ENCODE assay signal across 12 cellular contexts in the genomic region with DNA sequence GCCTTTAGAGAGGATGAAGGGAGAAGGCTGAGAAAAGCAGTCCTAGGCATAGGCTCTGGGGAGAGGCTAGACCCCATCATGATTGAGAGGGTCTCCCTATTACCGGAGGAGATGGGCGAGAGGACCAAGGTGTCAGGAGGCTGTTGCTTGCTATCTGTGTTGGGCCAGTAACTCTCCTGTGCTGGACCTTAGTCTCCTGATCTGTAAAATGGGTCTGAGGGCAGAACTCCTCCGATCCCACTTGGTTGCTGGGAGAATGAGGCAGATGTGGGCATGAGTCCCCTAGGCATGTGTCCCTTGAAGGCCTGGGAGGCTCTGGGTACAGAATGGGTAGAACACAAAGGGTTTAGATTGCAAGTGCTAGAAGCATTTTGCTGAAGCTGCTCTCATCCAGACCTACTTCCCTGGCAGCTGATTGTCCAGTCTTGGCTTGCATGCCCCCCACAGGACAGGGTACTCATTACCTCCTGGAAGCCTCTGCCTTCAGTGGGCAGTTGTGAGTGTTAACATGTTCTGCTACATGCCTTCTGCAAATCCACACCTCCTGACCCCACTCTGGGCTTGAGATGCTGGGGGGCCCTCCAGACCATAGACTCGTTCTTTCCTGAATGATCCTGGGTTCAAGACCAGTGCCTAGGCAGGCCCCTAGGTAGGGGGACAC. TPM values are rescaled to one million over a fixed set of nuclear protein-coding genes. Genes with fewer than 3 reads are reported as not detected.
A peak's percentile ranks its signal among the peaks of the same experiment; 100 is the strongest.
DNase-seq lines count a peak whose midpoint lies in the region; ATAC-seq, FAIRE-seq and TF ChIP-seq lines count a peak whose summit lies in the region.
"Had no signal": no experiment of that assay in that cellular context is flagged by ENCODE, and none has a peak within 500 bp of the region (broad histone marks: within the 10 kb centered on the region; RNA-seq: fewer than 3 reads in every experiment).

No MANE protein-coding gene starts in this region.

- no peak overlapping the region for H3K23ac ChIP-seq in H1 (ENCODE audit: insufficient read length)

- peaks cover 29 to 44% of the 10 kb centered on the region in 2 experiments for H4K20me1 ChIP-seq in H1 (replicated peaks in 1 of 2; ENCODE audit: control insufficient read depth in 1 of 2, insufficient read depth in 2 of 2, low read length in 2 of 2)

- TF ChIP-seq POLR2A in H1 (IDR thresholded peaks at IDR 0.05; ENCODE audit: control extremely low read depth in 1 of 2, low read depth in 2 of 2, low read length in 2 of 2) = no peak

- H4K5ac ChIP-seq in H1 (ENCODE audit: insufficient read length, low read depth, low read length) = no peak overlapping the region

- H2BK12ac ChIP-seq in H1 (ENCODE audit: low read depth, low read length) = peak overlapping the region; percentile 64

- no peak overlapping the region for H3K4ac ChIP-seq in H1 (replicated peaks; ENCODE audit: insufficient read length, low read depth, low read length)

- 87% methylated on average over 4 of the region's 4 CpGs; no CpG with 5 or more reads in 1 of the 2 experiments for WGBS in H1 (ENCODE audit: extremely low coverage in 1 of 2, insufficient coverage in 1 of 2, insufficient read length in 1 of 2, insufficient replicate concordance in 2 of 2, low coverage in 1 of 2, low lambda C conversion rate in 2 of 2, missing lambda C conversion rate in 1 of 2), 2 experiments
- 93 to 97% methylated on average over 4 of the region's 4 CpGs for WGBS in aorta, 2 donors

- no peak overlapping the region for H3K56ac ChIP-seq in H1 (replicated peaks; ENCODE audit: insufficient read length, low read depth, low read length)

- H3K4me3 ChIP-seq in right atrium auricular region (peak overlapping the region in 1 of 2 donors; percentile 2), H1 (ENCODE audit: extremely low read depth in 1 of 4, insufficient read depth in 2 of 4, low read depth in 3 of 4, low read length in 4 of 4) (no peak overlapping the region), aorta (ENCODE audit: low read length in 2 of 2) (no peak overlapping the region)

- FAIRE-seq in H1 (lab: Jason Lieb, UNC) = no peak

- no peak for TF ChIP-seq EP300 in H1 (IDR thresholded peaks at IDR 0.05; ENCODE audit: borderline replicate concordance in 1 of 2, low read depth in 2 of 2, low read length in 2 of 2)

- H3K9me3 ChIP-seq in right atrium auricular region (no peaks in the 10 kb centered on the region), H1 (ENCODE audit: insufficient read depth in 2 of 2, low read depth in 1 of 2, low read length in 1 of 2) (no peaks in the 10 kb centered on the region), aorta (ENCODE audit: control insufficient read depth, low read length) (no peaks in the 10 kb centered on the region)

- peak overlapping the region in 1 of 2 experiments; percentile 90; a peak in 1 of 4 replicates for H3K4me2 ChIP-seq in H1 (ENCODE audit: insufficient read depth in 1 of 2, low read depth in 2 of 2, low read length in 2 of 2)

- H4K8ac ChIP-seq in H1 (ENCODE audit: extremely low read depth, insufficient read depth, low read length) = no peak overlapping the region

- H3K18ac ChIP-seq in H1 (ENCODE audit: extremely low read depth, low read length) = 0 out of 2 replicates have a peak overlapping the region, but pooled peaks have one; percentile 29

- peaks cover 27 to 87% of the 10 kb centered on the region in 2 experiments for H3K79me2 ChIP-seq in H1 (ENCODE audit: control insufficient read depth in 1 of 2, insufficient read depth in 2 of 2, low read length in 2 of 2)

- CTCF ChIA-PET in H1 (lab: Charles Lee; ENCODE audit: partially characterized antibody) = interaction anchor here (0.9 to 3.7 kb wide), 8 partner anchors 15 to 130 kb away, joined by 3 to 34 read pairs (median 6); no protein-coding TSS in a partner anchor

- peaks cover 21% of the 10 kb centered on the region; the same call in 1 of the 2 replicates for H3K23me2 ChIP-seq in H1 (ENCODE audit: low read depth, low read length)

- no peak overlapping the region; a peak in 1 of 7 replicates for H3K9ac ChIP-seq in H1 (replicated peaks in 1 of 4; ENCODE audit: extremely low read depth in 1 of 4, low read depth in 3 of 4, low read length in 3 of 4)

- no peak overlapping the region for H2BK120ac ChIP-seq in H1 (replicated peaks; ENCODE audit: low read depth, low read length)

- no peaks in the 10 kb centered on the region for H3K36me3 Mint-ChIP-seq in nephron progenitor cell (ENCODE audit: low read depth)

- H3K4me3 Mint-ChIP-seq in nephron progenitor cell = peak overlapping the region; percentile 98
- H3K4me3 Mint-ChIP-seq: stimulated activated naive CD8-positive, alpha-beta T cell treated with anti-CD3 and anti-CD28 coated beads, Interleukin-15, amount 100 ng/mL, for 72 hours had no signal

- no peak overlapping the region for H4K91ac ChIP-seq in H1 (replicated peaks; ENCODE audit: insufficient read length, low read length)

- ATAC-seq in left cardiac atrium (no peak), aorta (ENCODE audit: low FRiP score) (no peak), GM21717 (IDR thresholded peaks at IDR 0.05; ENCODE audit: unreplicated experiment) (no peak)
- ATAC-seq: sciatic nerve; stimulated activated naive CD8-positive, alpha-beta T cell treated with anti-CD3 and anti-CD28 coated beads, Interleukin-15, amount 100 ng/mL, for 72 hours had no signal

- H2AFZ ChIP-seq in H1 (ENCODE audit: low read length) = no peak overlapping the region

- H3K27ac Mint-ChIP-seq in nephron progenitor cell = peak overlapping the region; percentile 49
- H3K27ac Mint-ChIP-seq: stimulated activated naive CD8-positive, alpha-beta T cell treated with anti-CD3 and anti-CD28 coated beads, Interleukin-15, amount 100 ng/mL, for 72 hours had no signal

- DNase-seq in right atrium auricular region (ENCODE audit: low spot score) (no peak), left cardiac atrium (no peak), H1 (ENCODE audit: low read depth in 1 of 2, low spot score in 2 of 2) (no peak), nephron progenitor cell (no peak), dedifferentiated amniotic fluid mesenchymal stem cell (ENCODE audit: extremely low spot score) (no peak), T-helper 9 cell (no peak), aorta (no peak)
- DNase-seq: activated gamma-delta T cell treated with Interleukin-2 at 50 U/mL for 16 hours; NCI-H524 treated with DMSO at 0.1 percent for 48 hours; stimulated activated naive CD8-positive, alpha-beta T cell treated with anti-CD3 and anti-CD28 coated beads, Interleukin-15, amount 100 ng/mL, for 72 hours had no signal

- peaks cover 70% of the 10 kb centered on the region for H3K4me1 Mint-ChIP-seq in nephron progenitor cell

- POLR2A ChIA-PET in H1 (lab: Charles Lee; ENCODE audit: partially characterized antibody) = interaction anchor here (1.0 to 1.2 kb wide), 2 partner anchors 21 to 25 kb away, joined by 3 read pairs; no protein-coding TSS in a partner anchor

- H2BK15ac ChIP-seq in H1 (ENCODE audit: low read length) = peak overlapping the region; percentile 19; the same call in 1 of the 2 replicates

- H2AK5ac ChIP-seq in H1 (ENCODE audit: low read depth, low read length) = peak overlapping the region; percentile 4; the same call in 1 of the 2 replicates

- H2BK20ac ChIP-seq in H1 (ENCODE audit: low read length) = no peak overlapping the region

- H3K14ac ChIP-seq in H1 (ENCODE audit: insufficient read length) = no peak overlapping the region

- H3K27me3 Mint-ChIP-seq in nephron progenitor cell (ENCODE audit: low read depth, poor library complexity) = peaks cover 9% of the 10 kb centered on the region

- H3K27ac ChIP-seq in right atrium auricular region = peak overlapping the region; percentile 97 to 99
- H3K27ac ChIP-seq in H1 (ENCODE audit: low read depth, low read length) = no peak overlapping the region
- no peak overlapping the region for H3K27ac ChIP-seq in aorta (ENCODE audit: low read depth in 1 of 2, low read length in 2 of 2)

- intact Hi-C loops in left cardiac atrium (cut with DNase I) (loop anchor here (5.0 to 10.0 kb wide), 3 partner anchors 72 to 114 kb away; no protein-coding TSS in a partner anchor), aorta (cut with DNase I) (loop anchor here (1.0 to 5.0 kb wide), 3 partner anchors 79 to 122 kb away; no protein-coding TSS in a partner anchor)

- TF ChIP-seq CTCF in right atrium auricular region (IDR thresholded peaks at IDR 0.05) (no peak), H1 (IDR thresholded peaks at IDR 0.05; ENCODE audit: control extremely low read depth in 1 of 3, insufficient read depth in 1 of 3, low read depth in 1 of 3, low read length in 3 of 3) (no peak), nephron progenitor cell (IDR thresholded peaks at IDR 0.05) (no peak)

- no peaks in the 10 kb centered on the region for H3K9me3 Mint-ChIP-seq in nephron progenitor cell
- H3K9me3 Mint-ChIP-seq: stimulated activated naive CD8-positive, alpha-beta T cell treated with anti-CD3 and anti-CD28 coated beads, Interleukin-15, amount 100 ng/mL, for 72 hours had no signal

- H2BK5ac ChIP-seq in H1 (ENCODE audit: low read depth, low read length) = no peak overlapping the region

- H3K79me1 ChIP-seq in H1 (ENCODE audit: low read depth, low read length) = peaks cover 38% of the 10 kb centered on the region

- no peaks in the 10 kb centered on the region for H3K27me3 ChIP-seq in right atrium auricular region
- peaks cover 0 to 1% (median under 1%) of the 10 kb centered on the region in 4 experiments; a peak in 2 of 7 replicates for H3K27me3 ChIP-seq in H1 (replicated peaks in 1 of 4; ENCODE audit: control insufficient read depth in 3 of 4, extremely low read depth in 1 of 4, insufficient read depth in 3 of 4, low read length in 3 of 4)
- no peaks in the 10 kb centered on the region for H3K27me3 ChIP-seq in aorta (ENCODE audit: control insufficient read depth in 1 of 2, insufficient read depth in 2 of 2, low read length in 1 of 2)

- H3K4me1 ChIP-seq in right atrium auricular region (peaks cover 0 to 74% of the 10 kb centered on the region in 2 donors), H1 (replicated peaks in 1 of 4; ENCODE audit: control insufficient read depth in 3 of 4, insufficient read depth in 4 of 4, low read length in 3 of 4) (peaks cover 10 to 40% (median 25%) of the 10 kb centered on the region in 4 experiments), aorta (ENCODE audit: control insufficient read depth in 1 of 2, insufficient read depth in 2 of 2, low read length in 2 of 2) (peaks cover 0 to 2% of the 10 kb centered on the region in 2 donors)

- no peaks in the 10 kb centered on the region for H3K36me3 ChIP-seq in right atrium auricular region
- no peaks in the 10 kb centered on the region for H3K36me3 ChIP-seq in H1 (ENCODE audit: control insufficient read depth in 2 of 4, insufficient read depth in 4 of 4, low read length in 3 of 4)
- no peaks in the 10 kb centered on the region for H3K36me3 ChIP-seq in aorta (ENCODE audit: control insufficient read depth in 1 of 2, insufficient read depth in 2 of 2, low read length in 1 of 2)

- TF ChIP-seq RAD21 in H1 (IDR thresholded peaks at IDR 0.05 in 1 of 2, conservative IDR thresholded peaks at IDR 0.05 in 1 of 2; ENCODE audit: low read depth in 2 of 2, low read length in 2 of 2) = no peak

RNA-seq across cellular contexts. Expression of a gene that starts 4.4 kb away (rescaled TPM):
- total RNA-seq in right atrium auricular region (10 to 100 TPM; 59.3 to 71.0 TPM), left cardiac atrium (10 to 100 TPM; 51.4 to 58.0 TPM), aorta (10 to 100 TPM; 48.5 to 84.1 TPM)
- 28.0 and 29.7 TPM in 2 replicates for total RNA-seq in H1 (2021; fragmentation: NEBNext Ultra II Directional; extraction: Animal tissue kit (Norgen Biotek cat#: 25700))
- polyA plus RNA-seq in H1 (2011; rRNA removed) (8.1 and 17.1 TPM in 2 replicates), aorta (1 to 10 TPM; 7.8 to 8.0 TPM)
- polyA plus RNA-seq in H1 (2011; cell fraction: cytosol; rRNA removed) = 7.4 TPM
- 33.0 TPM for polyA plus RNA-seq in H1 (2011; cell fraction: nucleus; rRNA removed)
- 17.4 to 25.1 TPM (median 23.6 TPM) in 4 replicates for polyA plus RNA-seq in H1 (2012, experiment 1 of 2)
- polyA plus RNA-seq in H1 (2012, experiment 2 of 2) = 13.4 TPM
- polyA plus RNA-seq in H1 (2013, experiment 1 of 2) = 11.4 TPM
- 10.1 TPM for polyA plus RNA-seq in H1 (2013, experiment 2 of 2)
- polyA minus RNA-seq in H1 (2011; rRNA and poly(A)+ RNA removed) = 9.1 and 16.3 TPM in 2 replicates
- polyA minus RNA-seq in H1 (2011; cell fraction: cytosol; rRNA and poly(A)+ RNA removed) = 19.2 TPM
- polyA minus RNA-seq in H1 (2011; cell fraction: nucleus; rRNA and poly(A)+ RNA removed) = 24.4 TPM

Comparison
In these comparisons a context has a peak if more than half of its experiments do, and no peak if none do; other contexts are left out.
1. H3K27ac ChIP-seq: peak in right atrium auricular region (2 of 2); none in H1 (single experiment) and aorta (0 of 2).